13 cellular contexts compared by ENCODE assay signal in genomic region chr4:66991521-66991920, GRCh38.
A peak's percentile ranks its signal among the peaks of the same experiment; 100 is the strongest.
DNase-seq lines count a peak whose midpoint lies in the region; ATAC-seq, FAIRE-seq and TF ChIP-seq lines count a peak whose summit lies in the region.
"Had no signal": no experiment of that assay in that cellular context is flagged by ENCODE, and none has a peak within 500 bp of the region (broad histone marks: within the 10 kb centered on the region; RNA-seq: fewer than 3 reads in every experiment).

No MANE protein-coding gene starts in this region.

- no peak overlapping the region for H3K4me3 Mint-ChIP-seq in activated T-cell treated with anti-CD3 and anti-CD28 coated beads, Interleukin-2, amount 50 U/mL, for 24 hours
- H3K4me3 Mint-ChIP-seq: B cell; CD4-positive, alpha-beta memory T cell; HFFc6 had no signal

- no peak for TF ChIP-seq CTCF in fibroblast of the aortic adventitia (IDR thresholded peaks at IDR 0.05; ENCODE audit: insufficient read depth, low read length)
- TF ChIP-seq CTCF in BE2C (IDR thresholded peaks at IDR 0.05; ENCODE audit: low read depth, low read length): no peak

- H3K36me3 ChIP-seq in adipocyte (ENCODE audit: control insufficient read depth, insufficient read depth, low read length, severe bottlenecking) (no peaks in the 10 kb centered on the region), BE2C (no peaks in the 10 kb centered on the region)

- no peak for FAIRE-seq in HTR-8/SVneo (lab: Jason Lieb, UNC)
- FAIRE-seq: A204.1 had no signal

- peaks cover 17% of the 10 kb centered on the region for H3K9me3 Mint-ChIP-seq in activated T-cell treated with anti-CD3 and anti-CD28 coated beads, Interleukin-2, amount 50 U/mL, for 24 hours

- no peaks in the 10 kb centered on the region for H3K4me1 ChIP-seq in adipocyte (ENCODE audit: control insufficient read depth, insufficient read depth, low read length)
- H3K4me1 ChIP-seq in BE2C: no peaks in the 10 kb centered on the region
- H3K4me1 ChIP-seq: Caco-2 had no signal

- no peaks in the 10 kb centered on the region for H3K36me3 Mint-ChIP-seq in activated T-cell treated with anti-CD3 and anti-CD28 coated beads, Interleukin-2, amount 50 U/mL, for 24 hours (ENCODE audit: low read depth)
- H3K36me3 Mint-ChIP-seq: CD4-positive, alpha-beta memory T cell had no signal

- no peak overlapping the region for H3K27ac Mint-ChIP-seq in activated T-cell treated with anti-CD3 and anti-CD28 coated beads, Interleukin-2, amount 50 U/mL, for 24 hours
- H3K27ac Mint-ChIP-seq: B cell, HFFc6 had no signal

- ATAC-seq in left ventricle myocardium superior (no peak), GM21717 (IDR thresholded peaks at IDR 0.05; ENCODE audit: unreplicated experiment) (no peak)

- intact Hi-C loops in left ventricle myocardium superior (cut with micrococcal nuclease): no loop called here

- no peaks in the 10 kb centered on the region for H3K4me1 Mint-ChIP-seq in activated T-cell treated with anti-CD3 and anti-CD28 coated beads, Interleukin-2, amount 50 U/mL, for 24 hours (ENCODE audit: low read depth)
- H3K4me1 Mint-ChIP-seq: B cell; CD4-positive, alpha-beta memory T cell had no signal

- H3K27me3 ChIP-seq in adipocyte (replicated peaks; ENCODE audit: control insufficient read depth, insufficient read depth, low read length): no peaks in the 10 kb centered on the region
- no peaks in the 10 kb centered on the region for H3K27me3 ChIP-seq in BE2C

- no peaks in the 10 kb centered on the region for H3K27me3 Mint-ChIP-seq in activated T-cell treated with anti-CD3 and anti-CD28 coated beads, Interleukin-2, amount 50 U/mL, for 24 hours
- H3K27me3 Mint-ChIP-seq: B cell; CD4-positive, alpha-beta memory T cell had no signal

- H3K4me3 ChIP-seq in adipocyte (ENCODE audit: low read length) (no peak overlapping the region), fibroblast of the aortic adventitia (ENCODE audit: low read depth, low read length) (no peak overlapping the region), BE2C (ENCODE audit: low read depth, low read length) (no peak overlapping the region)

- H3K9me3 ChIP-seq in adipocyte (ENCODE audit: control insufficient read depth, low read length): peaks cover 7% of the 10 kb centered on the region
- no peaks in the 10 kb centered on the region for H3K9me3 ChIP-seq in BE2C
- H3K9me3 ChIP-seq: Caco-2 had no signal

- H3K9ac ChIP-seq in adipocyte (ENCODE audit: low read length): no peak overlapping the region

- DNase-seq in HTR-8/SVneo (ENCODE audit: insufficient read length, low spot score) (peak; percentile 1), adipocyte (ENCODE audit: low read depth) (peak; percentile 44), fibroblast of the aortic adventitia (ENCODE audit: low read depth) (peak; percentile 1), BE2C (no peak), left ventricle myocardium superior (no peak)
- no peak for DNase-seq in activated T-cell treated with anti-CD3 and anti-CD28 coated beads, Interleukin-2, amount 50 U/mL, for 24 hours
- DNase-seq: Caco-2; CD4-positive, alpha-beta memory T cell; HCEC 1CT; HFFc6 had no signal

Comparison
In these comparisons a context has a peak if more than half of its experiments do, and no peak if none do; other contexts are left out.
1. DNase-seq: peak in HTR-8/SVneo (single experiment), adipocyte (single experiment) and fibroblast of the aortic adventitia (single experiment); none in BE2C (single experiment), activated T-cell treated with anti-CD3 and anti-CD28 coated beads, Interleukin-2, amount 50 U/mL, for 24 hours (single experiment) and left ventricle myocardium superior (single experiment).